In the genomic region with DNA sequence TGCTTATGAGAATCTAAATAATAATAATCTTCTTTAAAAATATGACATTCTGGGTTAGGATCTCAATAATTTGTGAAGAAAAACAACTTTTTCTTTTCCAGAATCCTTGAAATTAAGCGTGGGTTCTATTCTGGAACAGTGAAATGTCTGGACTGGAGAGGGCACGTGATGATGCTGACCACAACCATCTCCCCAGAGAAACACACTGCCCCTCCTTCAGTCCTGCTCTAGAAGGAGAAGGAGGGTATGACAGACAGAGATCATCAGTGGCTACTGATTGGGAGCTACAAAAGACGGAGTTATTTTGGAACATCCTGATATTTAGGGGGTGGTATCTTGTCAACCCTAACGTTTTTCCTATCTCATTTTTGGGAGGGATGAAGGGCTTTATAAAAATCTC, we compare ENCODE assay signal across 19 cellular contexts.
"Had no signal": no experiment of that assay in that cellular context is flagged by ENCODE, and none has a peak within 500 bp of the region (broad histone marks: within the 10 kb centered on the region; RNA-seq: fewer than 3 reads in every experiment).

No MANE protein-coding gene starts in this region.

- H3K9me3 ChIP-seq: body of pancreas, lower lobe of right lung, right lobe of liver, testis, upper lobe of right lung had no signal

- ATAC-seq: activated T-helper 17 cell treated with anti-CD3 and anti-CD28 coated beads, Interleukin-2, amount 50 U/mL, for 72 hours; body of pancreas; lower lobe of right lung; naive thymus-derived CD4-positive, alpha-beta T cell; right lobe of liver; stimulated activated naive CD8-positive, alpha-beta T cell treated with anti-CD3 and anti-CD28 coated beads, Interleukin-15, amount 100 ng/mL, for 72 hours; upper lobe of right lung had no signal

- H3K4me3 ChIP-seq: body of pancreas, lower lobe of right lung, right lobe of liver, testis, upper lobe of right lung had no signal

- H3K36me3 ChIP-seq: lower lobe of right lung, right lobe of liver, upper lobe of right lung, WERI-Rb-1 had no signal

- DNase-seq: activated CD4-positive, alpha-beta T cell treated with anti-CD3 and anti-CD28 coated beads for 48 hours; activated naive CD4-positive, alpha-beta T cell treated with anti-CD3 and anti-CD28 coated beads, Interleukin-2, amount 10 ng/mL, durations not matched to agents 7 days and 5 days; activated T-cell treated with anti-CD3 and anti-CD28 coated beads for 4 hours; body of pancreas; cortex of kidney; effector memory CD4-positive, alpha-beta T cell; hippocampal formation; lower lobe of right lung; midbrain; naive thymus-derived CD4-positive, alpha-beta T cell; right lobe of liver; stimulated activated CD4-positive, alpha-beta T cell treated with anti-CD3 and anti-CD28 coated beads, Interleukin-2, amount 100 ng/mL, for 48 hours; stimulated activated CD8-positive, alpha-beta memory T cell treated with anti-CD3 and anti-CD28 coated beads, Interleukin-4, amount 100 ng/mL, for 48 hours; stimulated activated naive CD8-positive, alpha-beta T cell treated with anti-CD3 and anti-CD28 coated beads, Interleukin-15, amount 100 ng/mL, for 72 hours; T-helper 1 cell; testis; upper lobe of right lung; WERI-Rb-1 had no signal

- H3K4me1 ChIP-seq: body of pancreas, right lobe of liver had no signal

- H3K27me3 ChIP-seq: body of pancreas, right lobe of liver, testis, upper lobe of right lung had no signal

- H3K27ac ChIP-seq: body of pancreas, lower lobe of right lung, right lobe of liver, testis, upper lobe of right lung, WERI-Rb-1 had no signal
